Comparison of ENCODE assay signal across 13 cellular contexts in genomic region chr11:63510360-63511130, GRCh38. TPM values are rescaled to one million over a fixed set of nuclear protein-coding genes. Genes with fewer than 3 reads are reported as not detected.
A peak's percentile ranks its signal among the peaks of the same experiment; 100 is the strongest.
DNase-seq lines count a peak whose midpoint lies in the region; ATAC-seq, FAIRE-seq and TF ChIP-seq lines count a peak whose summit lies in the region.
"Had no signal": no experiment of that assay in that cellular context is flagged by ENCODE, and none has a peak within 500 bp of the region (broad histone marks: within the 10 kb centered on the region; RNA-seq: fewer than 3 reads in every experiment).

No MANE protein-coding gene starts in this region.

- no peaks in the 10 kb centered on the region for H3K79me2 ChIP-seq in GM23338 (replicated peaks; ENCODE audit: insufficient read depth)

- H3K36me3 ChIP-seq in GM23338 (ENCODE audit: insufficient read depth) = no peaks in the 10 kb centered on the region
- H3K36me3 ChIP-seq in skeletal muscle satellite cell (ENCODE audit: insufficient read depth, low read length) = no peaks in the 10 kb centered on the region
- H3K36me3 ChIP-seq: Peyer's patch had no signal

- no peak overlapping the region for H3K27ac Mint-ChIP-seq in GM23338

- H3K27me3 ChIP-seq in GM23338 (ENCODE audit: insufficient read depth) = no peaks in the 10 kb centered on the region
- H3K27me3 ChIP-seq in skeletal muscle satellite cell (ENCODE audit: control insufficient read depth, insufficient read depth, low read length) = peaks cover 9% of the 10 kb centered on the region
- H3K27me3 ChIP-seq: Peyer's patch had no signal

- H3K4me3 ChIP-seq in GM23338 (no peak overlapping the region), skeletal muscle satellite cell (ENCODE audit: low read length) (no peak overlapping the region)
- H3K4me3 ChIP-seq: Peyer's patch had no signal

- peaks cover 4% of the 10 kb centered on the region for H3K27me3 Mint-ChIP-seq in GM23338 (ENCODE audit: insufficient read depth, low read depth, poor library complexity)

- H3K4me3 Mint-ChIP-seq in GM23338 = no peak overlapping the region

- no peak for TF ChIP-seq CTCF in GM23338 (conservative IDR thresholded peaks at IDR 0.05; ENCODE audit: low read depth in 2 of 2)

- peak overlapping the region; percentile 69 for H2AFZ ChIP-seq in GM23338

- no peak for ATAC-seq in GM23338
- ATAC-seq in GM18861 (IDR thresholded peaks at IDR 0.05; ENCODE audit: unreplicated experiment) = no peak
- ATAC-seq in HG03457 (IDR thresholded peaks at IDR 0.05; ENCODE audit: unreplicated experiment) = no peak
- no peak for ATAC-seq in HG02571 (IDR thresholded peaks at IDR 0.05; ENCODE audit: unreplicated experiment)

- peaks cover 19% of the 10 kb centered on the region for H3K4me1 Mint-ChIP-seq in GM23338

- no peaks in the 10 kb centered on the region for H3K36me3 Mint-ChIP-seq in GM23338 (ENCODE audit: low read depth)

- H3K9me2 ChIP-seq in GM23338 (ENCODE audit: insufficient read depth) = 0 out of 2 replicates have a peak, but pooled peaks cover 4% of the 10 kb centered on the region

- no peaks in the 10 kb centered on the region; the same call in 1 of the 2 replicates for H3F3A ChIP-seq in GM23338 (replicated peaks; ENCODE audit: low read depth)

- no peaks in the 10 kb centered on the region for H4K20me1 ChIP-seq in GM23338 (replicated peaks; ENCODE audit: insufficient read depth)

- H3K4me1 ChIP-seq in GM23338 (ENCODE audit: insufficient read depth) = peaks cover 10% of the 10 kb centered on the region
- H3K4me1 ChIP-seq in skeletal muscle satellite cell (ENCODE audit: control insufficient read depth, insufficient read depth, low read length) = peaks cover 13% of the 10 kb centered on the region
- H3K4me1 ChIP-seq: Peyer's patch had no signal

- H3K9me3 Mint-ChIP-seq in GM23338 = no peaks in the 10 kb centered on the region

- H3K9me3 ChIP-seq in skeletal muscle satellite cell (replicated peaks; ENCODE audit: low read length) = no peaks in the 10 kb centered on the region
- H3K9me3 ChIP-seq: Peyer's patch had no signal

- no peak overlapping the region for H3K27ac ChIP-seq in GM23338 (ENCODE audit: low read depth)
- H3K27ac ChIP-seq: Peyer's patch had no signal

- no peak overlapping the region for H3K4me2 ChIP-seq in GM23338
- H3K4me2 ChIP-seq in skeletal muscle satellite cell (ENCODE audit: low read length) = peak overlapping the region; percentile 18

- DNase-seq in GM23338 (ENCODE audit: low spot score) (no peak), astrocyte of the hippocampus (ENCODE audit: low read depth, low spot score) (peak; percentile 46), hypothalamus (lab: John Stamatoyannopoulos, UW) (peak in 44 of 51 donors; percentile 32 to 94 (median 78)), urothelium cell line (ENCODE audit: low spot score) (no peak)
- DNase-seq: activated CD8-positive, alpha-beta memory T cell treated with anti-CD3 and anti-CD28 coated beads for 24 hours; Kasumi-1; Peyer's patch had no signal

- no peak overlapping the region for H3K9ac ChIP-seq in skeletal muscle satellite cell (ENCODE audit: low read depth, low read length)

- no peak for FAIRE-seq in urothelium cell line (lab: Jason Lieb, UNC)
- FAIRE-seq: colon, keratinocyte had no signal

TF ChIP-seq in GM23338, 12 proteins besides CTCF, POLR2A, EP300 and RAD21 (continues in another document):
- TF ChIP-seq REST (IDR thresholded peaks at IDR 0.05; ENCODE audit: unreplicated experiment) (no peak), JUNB (IDR thresholded peaks at IDR 0.05; ENCODE audit: unreplicated experiment) (no peak), ZNF114 (CRISPR knock-in tag; IDR thresholded peaks at IDR 0.05) (no peak), CREB1 (CRISPR knock-in tag; IDR thresholded peaks at IDR 0.05; ENCODE audit: low read depth) (no peak), POLR2AphosphoS5 (IDR thresholded peaks at IDR 0.05; ENCODE audit: low read depth) (no peak), EZH2phosphoT487 (IDR thresholded peaks at IDR 0.05; ENCODE audit: unreplicated experiment) (no peak)

RNA-seq across cellular contexts. Expression of gene LGALS12, which starts 4.7 kb away (rescaled TPM):
- total RNA-seq in GM23338 (2014; rRNA removed; shearing (Covaris generic)) = 0.62 and 0.94 TPM in 2 replicates
- polyA plus RNA-seq in GM23338 (2016; fragmentation: Nextera tagmentation; extraction: Ambion mirVana) = 0.57 and 1.2 TPM in 2 replicates
- total RNA-seq in skeletal muscle satellite cell (2012; rRNA removed) = under 0.01 TPM in 1 of 2 replicates, not detected in the other
- polyA plus RNA-seq: keratinocyte had no signal

RNA-seq across cellular contexts. Expression of gene PLAAT5, which starts 19.6 kb away (rescaled TPM):
- total RNA-seq in GM23338 (2014; rRNA removed; shearing (Covaris generic)) = 10.4 and 11.6 TPM in 2 replicates
- polyA plus RNA-seq in GM23338 (2016; fragmentation: Nextera tagmentation; extraction: Ambion mirVana) = 7.5 and 7.7 TPM in 2 replicates
- not detected in 2 replicates for total RNA-seq in skeletal muscle satellite cell (2012; rRNA removed)
- polyA plus RNA-seq: keratinocyte had no signal

RNA-seq across cellular contexts. Expression of gene PLAAT4, which starts 26.1 kb away (rescaled TPM):
- 0.69 and 3.3 TPM in 2 replicates for total RNA-seq in GM23338 (2014; rRNA removed; shearing (Covaris generic))
- polyA plus RNA-seq in GM23338 (2016; fragmentation: Nextera tagmentation; extraction: Ambion mirVana) = 4.6 and 5.0 TPM in 2 replicates
- 1.3 and 4.8 TPM in 2 replicates for total RNA-seq in skeletal muscle satellite cell (2012; rRNA removed)

RNA-seq across cellular contexts. Expression of gene PLAAT2, which starts 52.6 kb away (rescaled TPM):
- total RNA-seq in GM23338 (2014; rRNA removed; shearing (Covaris generic)) = 0.66 TPM in 1 of 2 replicates, not detected in the other
- 0.42 and 0.78 TPM in 2 replicates for polyA plus RNA-seq in GM23338 (2016; fragmentation: Nextera tagmentation; extraction: Ambion mirVana)
- total RNA-seq in skeletal muscle satellite cell (2012; rRNA removed) = not detected in 2 replicates

Comparison
In these comparisons a context has a peak if more than half of its experiments do, and no peak if none do; other contexts are left out.
1. DNase-seq: peak in astrocyte of the hippocampus (single experiment) and hypothalamus (44 of 51); none in GM23338 (single experiment) and urothelium cell line (single experiment).